In the genomic region with DNA sequence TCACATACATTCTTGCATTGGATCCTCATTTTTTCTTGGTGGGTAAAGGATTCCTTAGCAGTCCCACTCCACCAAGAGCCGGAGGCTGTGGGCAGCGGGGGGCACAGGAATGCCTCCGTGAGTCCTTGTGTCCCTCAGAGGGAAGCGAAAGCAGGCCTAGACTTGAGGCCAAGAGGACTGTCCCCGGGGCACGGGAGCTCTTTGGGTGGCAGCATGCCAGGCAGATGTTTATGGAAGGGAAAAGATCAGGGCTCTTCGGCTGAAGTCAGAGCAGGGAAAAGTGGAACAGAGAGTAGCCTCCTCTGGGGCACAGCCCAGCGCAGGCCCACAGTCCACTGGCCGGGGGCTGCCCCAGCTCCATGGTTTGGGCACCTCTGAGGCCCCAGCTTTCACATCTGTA, we compare ENCODE assay signal across 31 cellular contexts. TPM values are rescaled to one million over a fixed set of nuclear protein-coding genes. Genes with fewer than 3 reads are reported as not detected.
DNase-seq lines count a peak whose midpoint lies in the region; ATAC-seq, FAIRE-seq and TF ChIP-seq lines count a peak whose summit lies in the region.
"Had no signal": no experiment of that assay in that cellular context is flagged by ENCODE, and none has a peak within 500 bp of the region (broad histone marks: within the 10 kb centered on the region; RNA-seq: fewer than 3 reads in every experiment).

No MANE protein-coding gene starts in this region.

- H3K4me3 Mint-ChIP-seq in activated naive CD8-positive, alpha-beta T cell treated with anti-CD3 and anti-CD28 coated beads for 36 hours: no peak overlapping the region
- H3K4me3 Mint-ChIP-seq: activated CD4-positive, alpha-beta T cell treated with anti-CD3 and anti-CD28 coated beads, Interleukin-2, amount 10 ng/mL, durations not matched to agents 24 days and 14 days; activated T-cell treated with anti-CD3 and anti-CD28 coated beads, Interleukin-2, amount 50 U/mL, for 4 hours; CD8-positive, alpha-beta T cell; effector memory CD8-positive, alpha-beta T cell; memory B cell; naive B cell; stimulated activated naive CD8-positive, alpha-beta T cell treated with anti-CD3 and anti-CD28 coated beads, Interleukin-15, Interleukin-2, amounts not matched to agents 100 ng/mL and 50 ng/mL, for 24 hours had no signal

- no peak for FAIRE-seq in HTR-8/SVneo (lab: Jason Lieb, UNC)
- FAIRE-seq: pancreas had no signal

- H3K27me3 ChIP-seq in adrenal gland (no peaks in the 10 kb centered on the region), right lobe of liver (no peaks in the 10 kb centered on the region)
- H3K27me3 ChIP-seq: colonic mucosa, pancreas, Peyer's patch, sigmoid colon, transverse colon had no signal

- H3K4me3 ChIP-seq in adrenal gland (no peak overlapping the region), right lobe of liver (no peak overlapping the region)
- H3K4me3 ChIP-seq: colonic mucosa, pancreas, Peyer's patch, sigmoid colon, transverse colon had no signal

- peaks cover 4% of the 10 kb centered on the region for H3K27me3 Mint-ChIP-seq in activated naive CD8-positive, alpha-beta T cell treated with anti-CD3 and anti-CD28 coated beads for 36 hours
- H3K27me3 Mint-ChIP-seq: stimulated activated naive CD8-positive, alpha-beta T cell treated with anti-CD3 and anti-CD28 coated beads, Interleukin-15, Interleukin-2, amounts not matched to agents 100 ng/mL and 50 ng/mL, for 24 hours had no signal

- no peak overlapping the region for H3K27ac Mint-ChIP-seq in activated naive CD8-positive, alpha-beta T cell treated with anti-CD3 and anti-CD28 coated beads for 36 hours
- H3K27ac Mint-ChIP-seq: activated CD4-positive, alpha-beta T cell treated with anti-CD3 and anti-CD28 coated beads, Interleukin-2, amount 10 ng/mL, durations not matched to agents 24 days and 14 days; CD8-positive, alpha-beta T cell; effector memory CD8-positive, alpha-beta T cell; memory B cell; stimulated activated naive CD8-positive, alpha-beta T cell treated with anti-CD3 and anti-CD28 coated beads, Interleukin-15, Interleukin-2, amounts not matched to agents 100 ng/mL and 50 ng/mL, for 24 hours had no signal

- H3K36me3 ChIP-seq in adrenal gland (replicated peaks in 1 of 2) (no peaks in the 10 kb centered on the region), right lobe of liver (no peaks in the 10 kb centered on the region)
- H3K36me3 ChIP-seq: colonic mucosa, pancreas, Peyer's patch, sigmoid colon, transverse colon had no signal

- intact Hi-C loops in adrenal gland (cut with DNase I): no loop called here
- intact Hi-C loops in right lobe of liver (cut with DNase I): no loop called here

- ATAC-seq in right lobe of liver (peak; percentile 40 to 68 (median 63)), HG03520 (IDR thresholded peaks at IDR 0.05; ENCODE audit: unreplicated experiment) (no peak)
- ATAC-seq: activated T-cell treated with anti-CD3 and anti-CD28 coated beads, Interleukin-2, amount 50 U/mL, for 4 hours; CD8-positive, alpha-beta T cell; effector memory CD8-positive, alpha-beta T cell; esophagus mucosa; pancreas had no signal

- H3K36me3 Mint-ChIP-seq in activated naive CD8-positive, alpha-beta T cell treated with anti-CD3 and anti-CD28 coated beads for 36 hours: no peaks in the 10 kb centered on the region
- H3K36me3 Mint-ChIP-seq: CD8-positive, alpha-beta T cell; memory B cell; naive B cell had no signal

- TF ChIP-seq POLR2A in adrenal gland (IDR thresholded peaks at IDR 0.05) (no peak), right lobe of liver (IDR thresholded peaks at IDR 0.05) (no peak)

- no peaks in the 10 kb centered on the region for H3K9me3 Mint-ChIP-seq in activated naive CD8-positive, alpha-beta T cell treated with anti-CD3 and anti-CD28 coated beads for 36 hours
- H3K9me3 Mint-ChIP-seq: activated CD4-positive, alpha-beta T cell treated with anti-CD3 and anti-CD28 coated beads, Interleukin-2, amount 10 ng/mL, durations not matched to agents 24 days and 14 days; activated T-cell treated with anti-CD3 and anti-CD28 coated beads, Interleukin-2, amount 50 U/mL, for 4 hours; CD8-positive, alpha-beta T cell; effector memory CD8-positive, alpha-beta T cell; memory B cell; naive B cell; stimulated activated naive CD8-positive, alpha-beta T cell treated with anti-CD3 and anti-CD28 coated beads, Interleukin-15, Interleukin-2, amounts not matched to agents 100 ng/mL and 50 ng/mL, for 24 hours had no signal

- peak; percentile 19 for DNase-seq in AG08395 (ENCODE audit: low spot score)
- peak; percentile 46 for DNase-seq in DMS79 treated with DMSO at 0.1 percent for 48 hours (lab: John Stamatoyannopoulos, UW)
- DNase-seq in adrenal gland: peak in 5 of 7 donors; percentile 51 to 76 (median 65)
- DNase-seq in right lobe of liver: peak; percentile 71 to 88 (median 85)
- no peak for DNase-seq in activated naive CD8-positive, alpha-beta T cell treated with anti-CD3 and anti-CD28 coated beads for 36 hours
- DNase-seq in HTR-8/SVneo (ENCODE audit: insufficient read length, low spot score): no peak
- DNase-seq in HK-2 (ENCODE audit: unreplicated experiment): no peak
- DNase-seq: activated CD4-positive, alpha-beta T cell treated with anti-CD3 and anti-CD28 coated beads, Interleukin-2, amount 10 ng/mL, durations not matched to agents 24 days and 14 days; activated naive CD4-positive, alpha-beta T cell; activated T-cell treated with anti-CD3 and anti-CD28 coated beads, Interleukin-2, amount 50 U/mL, for 4 hours; amniotic stem cell; CD8-positive, alpha-beta T cell; colonic mucosa; effector memory CD8-positive, alpha-beta T cell; GOT3; Karpas-422; naive B cell; NCI-H1694; NCI-H2171; NCI-H510A treated with DMSO at 0.1 percent for 48 hours; NK-92 treated with Interleukin-12 subunit alpha and Interleukin-12 subunit beta, amount 100 ng/mL, for 24 hours; sigmoid colon; stimulated activated CD4-positive, alpha-beta T cell treated with anti-CD3 and anti-CD28 coated beads, Interleukin-15, amount 100 ng/mL, for 24 hours; T-helper 2 cell; transverse colon had no signal

- H3K4me1 ChIP-seq in adrenal gland (replicated peaks in 1 of 2): peaks cover 16 to 39% of the 10 kb centered on the region in 2 donors
- peaks cover 0 to 76% (median 25%) of the 10 kb centered on the region in 4 donors for H3K4me1 ChIP-seq in right lobe of liver
- H3K4me1 ChIP-seq: colonic mucosa had no signal

- TF ChIP-seq CTCF in adrenal gland (IDR thresholded peaks at IDR 0.05) (no peak), right lobe of liver (IDR thresholded peaks at IDR 0.05) (no peak)

- H3K27ac ChIP-seq in adrenal gland: peak overlapping the region in 1 of 5 donors; percentile 17
- peak overlapping the region in 2 of 3 donors; percentile 58 to 61 for H3K27ac ChIP-seq in right lobe of liver
- H3K27ac ChIP-seq: colonic mucosa, pancreas, Peyer's patch, sigmoid colon, transverse colon had no signal

- H3K9me3 ChIP-seq in adrenal gland (replicated peaks in 1 of 3) (no peaks in the 10 kb centered on the region), right lobe of liver (no peaks in the 10 kb centered on the region)
- H3K9me3 ChIP-seq: colonic mucosa, pancreas, Peyer's patch, sigmoid colon, transverse colon had no signal

- peaks cover 9% of the 10 kb centered on the region for H3K4me1 Mint-ChIP-seq in activated naive CD8-positive, alpha-beta T cell treated with anti-CD3 and anti-CD28 coated beads for 36 hours

- 48 to 63% (median 53%) methylated on average over 7 to 9 of the region's 9 CpGs for WGBS in adrenal gland, 4 donors
- 33% methylated on average over 6 of the region's 9 CpGs for WGBS in right lobe of liver (ENCODE audit: insufficient coverage, low coverage, low lambda C conversion rate, missing lambda C conversion rate)

RNA-seq across cellular contexts. Expression of gene LRFN4, which starts 21.7 kb away (rescaled TPM):
- total RNA-seq in adrenal gland (10 to 100 TPM in 7 of 8 donors, 1 to 10 TPM in 1; 9.4 to 25.6 (median 17.0) TPM), right lobe of liver (1 to 10 TPM in 3 of 6 experiments, under 1 TPM in 3; 0.48 to 4.7 (median 1.1) TPM)
- 10 to 100 TPM in 2 of 3 donors, under 1 TPM in 1; 0.24 to 74.3 (median 17.1) TPM for polyA plus RNA-seq in adrenal gland
- 10 to 100 TPM; 36.3 to 37.8 TPM for total RNA-seq in activated naive CD8-positive, alpha-beta T cell treated with anti-CD3 and anti-CD28 coated beads for 36 hours

RNA-seq across cellular contexts. Expression of gene RCE1, which starts 35.3 kb away (rescaled TPM):
- total RNA-seq in adrenal gland: 10 to 100 TPM; 12.5 to 24.8 (median 19.4) TPM
- 10 to 100 TPM in 2 of 3 donors, 1 to 10 TPM in 1; 5.2 to 19.5 (median 16.5) TPM for polyA plus RNA-seq in adrenal gland
- total RNA-seq in right lobe of liver: 1 to 10 TPM; 3.1 to 7.7 (median 4.5) TPM
- total RNA-seq in activated naive CD8-positive, alpha-beta T cell treated with anti-CD3 and anti-CD28 coated beads for 36 hours: 10 to 100 TPM; 26.8 to 31.1 TPM

Comparison
In these comparisons a context has a peak if more than half of its experiments do, and no peak if none do; other contexts are left out.
1. DNase-seq: peak in AG08395 (single experiment), DMS79 treated with DMSO at 0.1 percent for 48 hours (single experiment), adrenal gland (5 of 7) and right lobe of liver (3 of 3); none in activated naive CD8-positive, alpha-beta T cell treated with anti-CD3 and anti-CD28 coated beads for 36 hours (single experiment), HTR-8/SVneo (single experiment) and HK-2 (single experiment).